In genomic region chr12:50923361-50924130, GRCh38 we compare ENCODE assay signal across 9 cellular contexts. TPM values are rescaled to one million over a fixed set of nuclear protein-coding genes. Genes with fewer than 3 reads are reported as not detected.
DNase-seq lines count a peak whose midpoint lies in the region; ATAC-seq and TF ChIP-seq lines count a peak whose summit lies in the region.
"Had no signal": no experiment of that assay in that cellular context is flagged by ENCODE, and none has a peak within 500 bp of the region (broad histone marks: within the 10 kb centered on the region; RNA-seq: fewer than 3 reads in every experiment).

No MANE protein-coding gene starts in this region.

- H3K79me1 ChIP-seq in neuronal stem cell (ENCODE audit: low read depth, low read length), result no peaks in the 10 kb centered on the region

- H2BK5ac ChIP-seq in neuronal stem cell (ENCODE audit: low read length), result no peak overlapping the region

- peaks cover 0 to 2% (median 0%) of the 10 kb centered on the region in 3 donors for H3K27me3 Mint-ChIP-seq in CD14-positive monocyte (ENCODE audit: low read depth in 3 of 3)
- H3K27me3 Mint-ChIP-seq in effector memory CD8-positive, alpha-beta T cell, result peaks cover 1 to 2% of the 10 kb centered on the region in 2 donors

- H3K4ac ChIP-seq in neuronal stem cell (ENCODE audit: low read length), result no peak overlapping the region

- H3K9me3 ChIP-seq in neuronal stem cell (replicated peaks in 1 of 2; ENCODE audit: control insufficient read depth in 2 of 2, insufficient read depth in 1 of 2, low read depth in 1 of 2, low read length in 2 of 2), result no peaks in the 10 kb centered on the region

- no peak overlapping the region for H2AK5ac ChIP-seq in neuronal stem cell (ENCODE audit: low read depth, low read length)

- no peak overlapping the region for H3K14ac ChIP-seq in neuronal stem cell (ENCODE audit: low read length)

- H2BK12ac ChIP-seq in neuronal stem cell (ENCODE audit: low read length), result no peak overlapping the region

- no peak overlapping the region for H3K18ac ChIP-seq in neuronal stem cell (ENCODE audit: low read length)

- no peak overlapping the region for H3K9ac ChIP-seq in neuronal stem cell (ENCODE audit: low read depth, low read length, poor library complexity)

- no peak overlapping the region for H4K8ac ChIP-seq in neuronal stem cell (ENCODE audit: low read depth, low read length)

- no peak for DNase-seq in CD14-positive monocyte (ENCODE audit: low spot score)
- peak; percentile 54 for DNase-seq in NB4 (ENCODE audit: low read depth)
- no peak for DNase-seq in effector memory CD8-positive, alpha-beta T cell
- no peak for DNase-seq in neuronal stem cell (ENCODE audit: low spot score)
- no peak for DNase-seq in NCI-H446 treated with DMSO at 0.1 percent for 48 hours (lab: John Stamatoyannopoulos, UW)
- DNase-seq in ureter (ENCODE audit: low spot score), result no peak

- ATAC-seq in effector memory CD8-positive, alpha-beta T cell (replicated peaks), result no peak
- ATAC-seq in GM19023 (IDR thresholded peaks at IDR 0.05; ENCODE audit: unreplicated experiment) (no peak), HG02885 (IDR thresholded peaks at IDR 0.05; ENCODE audit: poor library complexity, unreplicated experiment) (no peak)

- TF ChIP-seq CTCF in CD14-positive monocyte (IDR thresholded peaks at IDR 0.05) (no peak), NB4 (IDR thresholded peaks at IDR 0.05; ENCODE audit: low read depth, low read length) (no peak)

- H2BK15ac ChIP-seq in neuronal stem cell (ENCODE audit: low read length), result no peak overlapping the region

- H3K36me3 Mint-ChIP-seq in CD14-positive monocyte, result peaks cover 0 to 2% of the 10 kb centered on the region in 2 donors
- H3K36me3 Mint-ChIP-seq in effector memory CD8-positive, alpha-beta T cell (ENCODE audit: insufficient read depth), result peaks cover 10% of the 10 kb centered on the region

- H3K4me3 ChIP-seq in NB4 (ENCODE audit: low read depth, low read length), result peak overlapping the region; percentile 63
- peak overlapping the region in 1 of 2 donors; percentile 44 for H3K4me3 ChIP-seq in neuronal stem cell (ENCODE audit: low read length in 2 of 2)

- H3K9me3 Mint-ChIP-seq in CD14-positive monocyte, result peaks cover 0 to 3% (median under 1%) of the 10 kb centered on the region in 7 donors
- H3K9me3 Mint-ChIP-seq in effector memory CD8-positive, alpha-beta T cell, result no peaks in the 10 kb centered on the region

- peaks cover 52% of the 10 kb centered on the region for H3K4me1 Mint-ChIP-seq in CD14-positive monocyte
- peaks cover 14 to 18% of the 10 kb centered on the region in 2 donors for H3K4me1 Mint-ChIP-seq in effector memory CD8-positive, alpha-beta T cell (ENCODE audit: low read depth in 2 of 2)

- H3K4me3 Mint-ChIP-seq in CD14-positive monocyte, result peak overlapping the region; percentile 98 to 100
- H3K4me3 Mint-ChIP-seq in effector memory CD8-positive, alpha-beta T cell, result peak overlapping the region; percentile 76 to 86

- H3K27ac Mint-ChIP-seq in CD14-positive monocyte, result peak overlapping the region; percentile 95 to 98 (median 96)
- peak overlapping the region; percentile 64 to 87 for H3K27ac Mint-ChIP-seq in effector memory CD8-positive, alpha-beta T cell

- H4K91ac ChIP-seq in neuronal stem cell (ENCODE audit: low read depth, low read length, poor library complexity), result no peak overlapping the region

- H2AFZ ChIP-seq in neuronal stem cell (ENCODE audit: low read length), result peak overlapping the region; percentile 77

- no peak overlapping the region for H3K27ac ChIP-seq in neuronal stem cell (replicated peaks; ENCODE audit: low read length)

- H3K4me2 ChIP-seq in neuronal stem cell (ENCODE audit: insufficient read depth, low read length, poor library complexity, severe bottlenecking), result no peak overlapping the region

- no peaks in the 10 kb centered on the region for H3K36me3 ChIP-seq in neuronal stem cell (replicated peaks in 1 of 2; ENCODE audit: control insufficient read depth in 2 of 2, insufficient read depth in 2 of 2, low read length in 2 of 2)

- H3K4me1 ChIP-seq in neuronal stem cell (ENCODE audit: control insufficient read depth in 2 of 2, insufficient read depth in 1 of 2, low read depth in 1 of 2, low read length in 2 of 2), result peaks cover 11 to 27% of the 10 kb centered on the region in 2 donors

- H3K27me3 ChIP-seq in neuronal stem cell (ENCODE audit: control insufficient read depth in 3 of 3, insufficient read depth in 3 of 3, low read depth in 1 of 3, low read length in 3 of 3), result no peaks in the 10 kb centered on the region

- H3K23ac ChIP-seq in neuronal stem cell (ENCODE audit: low read depth, low read length, poor library complexity), result no peak overlapping the region

- TF ChIP-seq POLR2A in NB4 (IDR thresholded peaks at IDR 0.05; ENCODE audit: extremely low read depth, insufficient read length), result no peak

- no peak overlapping the region for H2BK120ac ChIP-seq in neuronal stem cell (ENCODE audit: low read depth, low read length)

- no CpG with 5 or more reads among the region's 8 CpGs for WGBS in neuronal stem cell (ENCODE audit: extremely low coverage in 2 of 2, insufficient read length in 2 of 2, insufficient replicate concordance in 1 of 2), 2 donors

- intact Hi-C loops in CD14-positive monocyte (cut with micrococcal nuclease), result loop anchor here in 1 of 2 donors (10.0 kb wide), 1 partner anchor 1219 kb away; the partner anchor contains the start of gene FMNL3

RNA-seq across cellular contexts. Expression of gene HIGD1C, which starts 28.8 kb away (rescaled TPM):
- polyA plus RNA-seq in CD14-positive monocyte, result not detected
- polyA plus RNA-seq in neuronal stem cell (2013, experiment 1 of 2), result not detected
- polyA plus RNA-seq in neuronal stem cell (2013, experiment 2 of 2), result not detected
- not detected for total RNA-seq in ureter
- total RNA-seq: T-helper 1 cell treated with Interleukin-12 subunit alpha and Interleukin-12 subunit beta and Interleukin-4 antibody, amounts not matched to agents 30 ng/mL and 1 ng/mL, for 36 hours had no signal
